ENCODE assay signal across 18 cellular contexts in genomic region chr17:72775914-72776313, GRCh38.
"Had no signal": no experiment of that assay in that cellular context is flagged by ENCODE, and none has a peak within 500 bp of the region (broad histone marks: within the 10 kb centered on the region; RNA-seq: fewer than 3 reads in every experiment).

No MANE protein-coding gene starts in this region.

- H3K27me3 ChIP-seq: stomach had no signal

- H3K27ac ChIP-seq: left ventricle myocardium inferior, stomach had no signal

- H3K4me3 ChIP-seq: left ventricle myocardium inferior, smooth muscle cell, stomach had no signal

- H3K9me3 ChIP-seq: stomach had no signal

- H3K4me1 ChIP-seq: left ventricle myocardium inferior, stomach had no signal

- ATAC-seq: activated CD4-positive, alpha-beta T cell treated with anti-CD3 and anti-CD28 coated beads for 36 hours; activated naive CD4-positive, alpha-beta T cell treated with anti-CD3 and anti-CD28 coated beads, Interleukin-2, amount 50 U/mL, for 72 hours; esophagus mucosa; sciatic nerve had no signal

- DNase-seq: activated CD4-positive, alpha-beta T cell treated with anti-CD3 and anti-CD28 coated beads for 36 hours; activated CD4-positive, alpha-beta T cell treated with anti-CD3 and anti-CD28 coated beads, Interleukin-2, amount 50 U/mL, for 48 hours; activated gamma-delta T cell treated with Interleukin-2 at 50 U/mL for 16 hours; activated T-cell treated with anti-CD3 and anti-CD28 coated beads for 4 hours; effector CD4-positive, alpha-beta T cell; immature natural killer cell; kidney glomerular epithelial cell; left ventricle myocardium inferior; mammary epithelial cell; midbrain; nucleus accumbens; stimulated activated CD4-positive, alpha-beta T cell treated with anti-CD3 and anti-CD28 coated beads, Interleukin-4, amount 100 ng/mL, for 1 hour; stomach; trophoblast cell had no signal
